ENCODE assay signal across 10 cellular contexts in genomic region chr19:51127755-51128154, GRCh38. TPM values are rescaled to one million over a fixed set of nuclear protein-coding genes. Genes with fewer than 3 reads are reported as not detected.
DNase-seq lines count a peak whose midpoint lies in the region; ATAC-seq and TF ChIP-seq lines count a peak whose summit lies in the region.
"Had no signal": no experiment of that assay in that cellular context is flagged by ENCODE, and none has a peak within 500 bp of the region (broad histone marks: within the 10 kb centered on the region; RNA-seq: fewer than 3 reads in every experiment).

No MANE protein-coding gene starts in this region.

- peak overlapping the region; percentile 83 for H3K27ac Mint-ChIP-seq in activated naive CD8-positive, alpha-beta T cell
- H3K27ac Mint-ChIP-seq in chondrocyte (ENCODE audit: unreplicated experiment): no peak overlapping the region

- H3K36me3 Mint-ChIP-seq in activated naive CD8-positive, alpha-beta T cell: no peaks in the 10 kb centered on the region
- no peaks in the 10 kb centered on the region for H3K36me3 Mint-ChIP-seq in chondrocyte (ENCODE audit: low read depth)

- H3K36me3 ChIP-seq in ovary: no peaks in the 10 kb centered on the region
- H3K36me3 ChIP-seq: SJCRH30 had no signal

- TF ChIP-seq EP300 in ovary (IDR thresholded peaks at IDR 0.05): no peak

- TF ChIP-seq CTCF in ovary (IDR thresholded peaks at IDR 0.05): no peak
- TF ChIP-seq CTCF in chondrocyte (IDR thresholded peaks at IDR 0.05): no peak

- TF ChIP-seq POLR2A in ovary (IDR thresholded peaks at IDR 0.05): no peak

- H3K27ac ChIP-seq in ovary: no peak overlapping the region
- H3K27ac ChIP-seq: SJCRH30 had no signal

- no peaks in the 10 kb centered on the region for H3K27me3 ChIP-seq in ovary

- H3K4me1 ChIP-seq in ovary (ENCODE audit: insufficient read depth): peaks cover 26% of the 10 kb centered on the region

- peak; percentile 20 to 36 for DNase-seq in AML-193 (lab: John Stamatoyannopoulos, UW)
- peak; percentile 2 for DNase-seq in LHCN-M2 (ENCODE audit: low read depth)
- DNase-seq in lung microvascular endothelial cell (ENCODE audit: low read depth in 2 of 2): peak; percentile 14 to 23
- no peak for DNase-seq in NCI-H1105 treated with DMSO at 0.1 percent for 48 hours (lab: John Stamatoyannopoulos, UW)
- no peak for DNase-seq in ovary
- no peak for DNase-seq in chondrocyte (ENCODE audit: low spot score)

- H3K4me1 Mint-ChIP-seq in activated naive CD8-positive, alpha-beta T cell (ENCODE audit: low read depth): peaks cover 82% of the 10 kb centered on the region
- H3K4me1 Mint-ChIP-seq in chondrocyte (ENCODE audit: low read depth): no peaks in the 10 kb centered on the region

- no peak for ATAC-seq in GM19455 (IDR thresholded peaks at IDR 0.05; ENCODE audit: unreplicated experiment)

- intact Hi-C loops in ovary (cut with DNase I): no loop called here

- peak overlapping the region; percentile 50 for H3K4me3 Mint-ChIP-seq in activated naive CD8-positive, alpha-beta T cell
- H3K4me3 Mint-ChIP-seq in chondrocyte (ENCODE audit: unreplicated experiment): no peak overlapping the region

- H3K9me3 ChIP-seq in ovary: no peaks in the 10 kb centered on the region
- H3K9me3 ChIP-seq: SJCRH30 had no signal

- no peaks in the 10 kb centered on the region for H3K27me3 Mint-ChIP-seq in activated naive CD8-positive, alpha-beta T cell
- H3K27me3 Mint-ChIP-seq in chondrocyte (ENCODE audit: low read depth): no peaks in the 10 kb centered on the region

- 69 to 85% (median 74%) methylated on average over 4 of the region's 4 CpGs for WGBS in ovary, 3 donors

- H3K4me3 ChIP-seq in ovary: no peak overlapping the region
- H3K4me3 ChIP-seq: SJCRH30 had no signal

- no peaks in the 10 kb centered on the region for H3K9me3 Mint-ChIP-seq in activated naive CD8-positive, alpha-beta T cell (ENCODE audit: low read depth)
- H3K9me3 Mint-ChIP-seq in chondrocyte (ENCODE audit: low read depth): no peaks in the 10 kb centered on the region

RNA-seq across cellular contexts. Expression of gene SIGLEC9, which starts 3.0 kb away (rescaled TPM):
- total RNA-seq in LHCN-M2 (2014; rRNA removed) (not detected in 2 replicates), lung microvascular endothelial cell (0.20 and 0.22 TPM in 2 replicates), ovary (10 to 100 TPM in 1 of 7 donors, 1 to 10 TPM in 6; 1.7 to 10.4 (median 3.1) TPM), chondrocyte (not detected in 3 replicates)
- polyA plus RNA-seq in LHCN-M2 (2012): not detected
- polyA plus RNA-seq in ovary: 1 to 10 TPM; 2.5 TPM
- total RNA-seq: SJCRH30 had no signal
- polyA plus RNA-seq: BJ had no signal

RNA-seq across cellular contexts. Expression of gene SIGLEC7, which starts 14.3 kb away (rescaled TPM):
- total RNA-seq in LHCN-M2 (2014; rRNA removed) (not detected in 2 replicates), lung microvascular endothelial cell (not detected in 2 replicates), ovary (1 to 10 TPM in 3 of 7 donors, under 1 TPM in 2, not detected in 2; 0.38 to 3.0 (median 1.5) TPM), chondrocyte (not detected in 3 replicates)
- polyA plus RNA-seq in LHCN-M2 (2012): not detected
- polyA plus RNA-seq in ovary: 1 to 10 TPM in 1 of 2 donors, under 1 TPM in 1; 0.39 to 3.7 TPM
- total RNA-seq: SJCRH30 had no signal
- polyA plus RNA-seq: BJ had no signal

RNA-seq across cellular contexts. Expression of gene CTU1, which starts 19.5 kb away (rescaled TPM):
- 13.8 and 13.9 TPM in 2 replicates for total RNA-seq in LHCN-M2 (2014; rRNA removed)
- 4.4 TPM for polyA plus RNA-seq in LHCN-M2 (2012)
- total RNA-seq in lung microvascular endothelial cell: 4.1 and 7.3 TPM in 2 replicates
- total RNA-seq in ovary: 10 to 100 TPM in 6 of 7 donors, 1 to 10 TPM in 1; 10.0 to 17.2 (median 13.2) TPM
- polyA plus RNA-seq in ovary: 1 to 10 TPM; 1.1 to 3.6 TPM
- 5.2 to 6.1 TPM (median 5.2 TPM) in 3 replicates for total RNA-seq in chondrocyte

RNA-seq across cellular contexts. Expression of gene KLK14, which starts 45.1 kb away (rescaled TPM):
- not detected in 2 replicates for total RNA-seq in LHCN-M2 (2014; rRNA removed)
- polyA plus RNA-seq in LHCN-M2 (2012): 0.05 TPM
- total RNA-seq in lung microvascular endothelial cell: not detected in 2 replicates
- total RNA-seq in ovary: 1 to 10 TPM in 1 of 7 donors, under 1 TPM in 2, not detected in 4; 0.30 to 1.5 (median 0.34) TPM
- under 1 TPM in 1 of 2 donors, not detected in 1; 0.10 TPM for polyA plus RNA-seq in ovary
- total RNA-seq in chondrocyte: not detected in 3 replicates
- total RNA-seq: SJCRH30 had no signal

Comparison
In these comparisons a context has a peak if more than half of its experiments do, and no peak if none do; other contexts are left out.
1. DNase-seq: peak in AML-193 (2 of 2), LHCN-M2 (single experiment) and lung microvascular endothelial cell (2 of 2); none in NCI-H1105 treated with DMSO at 0.1 percent for 48 hours (single experiment), ovary (0 of 5) and chondrocyte (single experiment).